Comparison of ENCODE assay signal across 18 cellular contexts in the genomic region with DNA sequence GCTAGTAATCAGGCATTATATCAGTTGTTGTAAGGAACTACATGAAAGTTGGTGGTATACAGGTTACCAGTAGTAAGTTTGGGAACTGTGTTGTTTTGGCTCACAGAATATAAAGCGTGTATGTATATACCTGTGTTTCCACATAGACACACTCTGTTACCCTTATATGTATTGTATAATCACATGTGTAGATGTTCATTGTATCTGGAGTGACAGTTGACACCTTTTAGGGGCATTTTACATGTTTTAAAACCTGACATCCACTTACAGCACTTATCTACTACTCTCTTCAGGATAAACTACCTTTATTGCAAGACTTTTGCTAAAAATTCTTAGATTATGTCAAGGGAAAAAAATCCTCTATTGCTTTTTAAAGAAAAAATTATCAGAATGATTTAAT.
DNase-seq lines count a peak whose midpoint lies in the region; ATAC-seq and TF ChIP-seq lines count a peak whose summit lies in the region.
"Had no signal": no experiment of that assay in that cellular context is flagged by ENCODE, and none has a peak within 500 bp of the region (broad histone marks: within the 10 kb centered on the region; RNA-seq: fewer than 3 reads in every experiment).

No MANE protein-coding gene starts in this region.

- H3K9ac ChIP-seq in adipocyte (ENCODE audit: low read length) (peak overlapping the region; percentile 35), neural cell (ENCODE audit: low read length) (no peak overlapping the region)
- H3K9ac ChIP-seq: BLaER1 treated with 17β-estradiol and CSF1 and Interleukin-3, amounts not matched to agents 10 nM and 100 nM had no signal

- H3K79me2 ChIP-seq in neural cell (replicated peaks; ENCODE audit: insufficient read depth, low read length), result no peaks in the 10 kb centered on the region

- no peaks in the 10 kb centered on the region for H3K9me2 ChIP-seq in neural cell (ENCODE audit: insufficient read depth, low read length)

- H2AFZ ChIP-seq in neural cell (ENCODE audit: low read depth, low read length), result no peak overlapping the region

- H3K27me3 ChIP-seq in right atrium auricular region (no peaks in the 10 kb centered on the region), heart left ventricle (no peaks in the 10 kb centered on the region), adipocyte (replicated peaks; ENCODE audit: control insufficient read depth, insufficient read depth, low read length) (no peaks in the 10 kb centered on the region), neural cell (ENCODE audit: insufficient read depth, low read depth, low read length) (no peaks in the 10 kb centered on the region)
- H3K27me3 ChIP-seq: BLaER1 treated with 17β-estradiol and CSF1 and Interleukin-3, amounts not matched to agents 10 nM and 100 nM had no signal

- H3K9me3 ChIP-seq in right atrium auricular region (no peaks in the 10 kb centered on the region), heart left ventricle (no peaks in the 10 kb centered on the region), adipocyte (ENCODE audit: control insufficient read depth, low read length) (no peaks in the 10 kb centered on the region), neural cell (ENCODE audit: low read length) (no peaks in the 10 kb centered on the region)
- H3K9me3 ChIP-seq: A549; BLaER1 treated with 17β-estradiol and CSF1 and Interleukin-3, amounts not matched to agents 10 nM and 100 nM; Caco-2 had no signal

- no peaks in the 10 kb centered on the region for H3F3A ChIP-seq in neural cell (ENCODE audit: insufficient read depth, low read length, poor library complexity, severe bottlenecking)

- H3K36me3 ChIP-seq in right atrium auricular region, result no peaks in the 10 kb centered on the region
- H3K36me3 ChIP-seq in heart left ventricle, result peaks cover 0 to 2% (median 0%) of the 10 kb centered on the region in 9 donors
- H3K36me3 ChIP-seq in adipocyte (ENCODE audit: control insufficient read depth, insufficient read depth, low read length, severe bottlenecking), result no peaks in the 10 kb centered on the region
- H3K36me3 ChIP-seq in neural cell (ENCODE audit: insufficient read depth, low read length), result no peaks in the 10 kb centered on the region
- H3K36me3 ChIP-seq: BLaER1 treated with 17β-estradiol and CSF1 and Interleukin-3, amounts not matched to agents 10 nM and 100 nM had no signal

- TF ChIP-seq POLR2A in heart left ventricle (IDR thresholded peaks at IDR 0.05), result no peak

- H4K20me1 ChIP-seq in neural cell (ENCODE audit: insufficient read depth), result no peaks in the 10 kb centered on the region
- H4K20me1 ChIP-seq: BLaER1 treated with 17β-estradiol and CSF1 and Interleukin-3, amounts not matched to agents 10 nM and 100 nM had no signal

- H3K4me1 ChIP-seq in right atrium auricular region, result peaks cover 0 to 53% of the 10 kb centered on the region in 2 donors
- peaks cover 0 to 89% (median 58%) of the 10 kb centered on the region in 12 donors for H3K4me1 ChIP-seq in heart left ventricle
- peaks cover 62% of the 10 kb centered on the region for H3K4me1 ChIP-seq in adipocyte (ENCODE audit: control insufficient read depth, insufficient read depth, low read length)
- H3K4me1 ChIP-seq: A549, Caco-2 had no signal

- TF ChIP-seq CTCF in right atrium auricular region (IDR thresholded peaks at IDR 0.05) (no peak), heart left ventricle (IDR thresholded peaks at IDR 0.05) (no peak), neural cell (IDR thresholded peaks at IDR 0.05; ENCODE audit: poor library complexity, severe bottlenecking) (no peak)

- intact Hi-C loops in heart left ventricle (cut with DNase I), result no loop called here

- H3K27ac ChIP-seq in right atrium auricular region (peak overlapping the region; percentile 3 to 54), heart left ventricle (peak overlapping the region in 6 of 12 donors; percentile 5 to 62 (median 37)), neural cell (ENCODE audit: low read length) (no peak overlapping the region)
- H3K27ac ChIP-seq: A549; BLaER1 treated with 17β-estradiol and CSF1 and Interleukin-3, amounts not matched to agents 10 nM and 100 nM; C4-2B had no signal

- H3K4me2 ChIP-seq in neural cell (ENCODE audit: low read length), result no peak overlapping the region
- H3K4me2 ChIP-seq: A549 had no signal

- TF ChIP-seq EP300 in neural cell (conservative IDR thresholded peaks at IDR 0.05; ENCODE audit: poor library complexity, severe bottlenecking), result peak; percentile 82

- H3K4me3 ChIP-seq in right atrium auricular region, result no peak overlapping the region
- no peak overlapping the region for H3K4me3 ChIP-seq in heart left ventricle
- no peak overlapping the region for H3K4me3 ChIP-seq in adipocyte (ENCODE audit: low read length)
- H3K4me3 ChIP-seq in neural cell (ENCODE audit: low read length), result no peak overlapping the region
- H3K4me3 ChIP-seq: A549; BLaER1 treated with 17β-estradiol and CSF1 and Interleukin-3, amounts not matched to agents 10 nM and 100 nM had no signal

- WGBS in heart left ventricle, 4 donors, result 89 to 98% (median 93%) methylated on average over 1 of the region's 1 CpG

- no peak for ATAC-seq in heart left ventricle
- ATAC-seq in HG03571 (IDR thresholded peaks at IDR 0.05; ENCODE audit: unreplicated experiment), result no peak
- ATAC-seq: A549; CD8-positive, alpha-beta T cell had no signal

- no peak for TF ChIP-seq RAD21 in neural cell (conservative IDR thresholded peaks at IDR 0.05)

- no peak for DNase-seq in right atrium auricular region (ENCODE audit: low spot score)
- DNase-seq in heart left ventricle, result no peak
- no peak for DNase-seq in adipocyte (ENCODE audit: low read depth)
- DNase-seq in HCEC 1CT, result no peak
- DNase-seq in activated naive CD4-positive, alpha-beta T cell (lab: John Stamatoyannopoulos, UW), result no peak
- DNase-seq: 8988T; AML-193; Caco-2; Calu3; CD4-positive, alpha-beta T cell; CD8-positive, alpha-beta T cell; DMS79 treated with DMSO at 0.1 percent for 48 hours; GF-D8 had no signal

TF ChIP-seq in neural cell, 6 proteins besides CTCF, POLR2A, EP300 and RAD21:
- TF ChIP-seq POLR2AphosphoS5 (IDR thresholded peaks at IDR 0.05) (peak; percentile 71), EZH2 (IDR thresholded peaks at IDR 0.05; ENCODE audit: borderline replicate concordance, insufficient read depth, low read length, poor library complexity, severe bottlenecking) (no peak), SMC3 (conservative IDR thresholded peaks at IDR 0.05; ENCODE audit: poor library complexity) (no peak), MXI1 (conservative IDR thresholded peaks at IDR 0.05; ENCODE audit: poor library complexity, severe bottlenecking) (no peak)
- TF ChIP-seq, protein P1, sequence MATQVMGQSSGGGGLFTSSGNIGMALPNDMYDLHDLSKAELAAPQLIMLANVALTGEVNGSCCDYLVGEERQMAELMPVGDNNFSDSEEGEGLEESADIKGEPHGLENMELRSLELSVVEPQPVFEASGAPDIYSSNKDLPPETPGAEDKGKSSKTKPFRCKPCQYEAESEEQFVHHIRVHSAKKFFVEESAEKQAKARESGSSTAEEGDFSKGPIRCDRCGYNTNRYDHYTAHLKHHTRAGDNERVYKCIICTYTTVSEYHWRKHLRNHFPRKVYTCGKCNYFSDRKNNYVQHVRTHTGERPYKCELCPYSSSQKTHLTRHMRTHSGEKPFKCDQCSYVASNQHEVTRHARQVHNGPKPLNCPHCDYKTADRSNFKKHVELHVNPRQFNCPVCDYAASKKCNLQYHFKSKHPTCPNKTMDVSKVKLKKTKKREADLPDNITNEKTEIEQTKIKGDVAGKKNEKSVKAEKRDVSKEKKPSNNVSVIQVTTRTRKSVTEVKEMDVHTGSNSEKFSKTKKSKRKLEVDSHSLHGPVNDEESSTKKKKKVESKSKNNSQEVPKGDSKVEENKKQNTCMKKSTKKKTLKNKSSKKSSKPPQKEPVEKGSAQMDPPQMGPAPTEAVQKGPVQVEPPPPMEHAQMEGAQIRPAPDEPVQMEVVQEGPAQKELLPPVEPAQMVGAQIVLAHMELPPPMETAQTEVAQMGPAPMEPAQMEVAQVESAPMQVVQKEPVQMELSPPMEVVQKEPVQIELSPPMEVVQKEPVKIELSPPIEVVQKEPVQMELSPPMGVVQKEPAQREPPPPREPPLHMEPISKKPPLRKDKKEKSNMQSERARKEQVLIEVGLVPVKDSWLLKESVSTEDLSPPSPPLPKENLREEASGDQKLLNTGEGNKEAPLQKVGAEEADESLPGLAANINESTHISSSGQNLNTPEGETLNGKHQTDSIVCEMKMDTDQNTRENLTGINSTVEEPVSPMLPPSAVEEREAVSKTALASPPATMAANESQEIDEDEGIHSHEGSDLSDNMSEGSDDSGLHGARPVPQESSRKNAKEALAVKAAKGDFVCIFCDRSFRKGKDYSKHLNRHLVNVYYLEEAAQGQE (IDR thresholded peaks at IDR 0.05; ENCODE audit: borderline replicate concordance), result no peak
